Comparison of ENCODE assay signal across 1 cellular context in genomic region chr11:71164186-71164585, GRCh38.
TF ChIP-seq lines count a peak whose summit lies in the region.

No MANE protein-coding gene starts in this region.

TF ChIP-seq in WTC11, 78 proteins besides CTCF, POLR2A, EP300 and RAD21 (continued from another document):
- TF ChIP-seq ZNF532 (CRISPR knock-in tag; IDR thresholded peaks at IDR 0.05; ENCODE audit: borderline replicate concordance) (no peak), NR2C2 (CRISPR knock-in tag; IDR thresholded peaks at IDR 0.05) (no peak)
